23 cellular contexts compared by ENCODE assay signal in the genomic region with DNA sequence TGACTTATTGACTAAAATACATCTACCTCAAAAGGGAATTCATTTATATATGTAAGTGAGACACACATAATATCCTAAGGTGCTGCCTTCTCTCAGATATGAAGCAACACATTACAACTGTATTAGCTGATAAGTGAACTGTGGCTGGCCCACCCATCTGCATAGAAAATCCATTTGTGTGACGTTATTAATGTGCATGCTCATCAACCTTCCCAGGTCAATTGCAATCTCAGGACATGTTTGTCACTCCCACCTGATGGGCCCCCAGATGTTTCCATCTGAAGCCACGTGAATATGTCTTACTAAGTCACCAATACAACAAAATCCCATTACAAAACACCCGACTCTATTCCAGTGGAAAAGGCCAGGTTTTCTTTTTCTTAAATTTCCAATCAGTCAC.
"Had no signal": no experiment of that assay in that cellular context is flagged by ENCODE, and none has a peak within 500 bp of the region (broad histone marks: within the 10 kb centered on the region; RNA-seq: fewer than 3 reads in every experiment).

No MANE protein-coding gene starts in this region.

- H3K27ac ChIP-seq: brain microvascular endothelial cell, colonic mucosa, gastrocnemius medialis, neural progenitor cell, SJCRH30, testis, upper lobe of left lung had no signal

- DNase-seq: activated CD8-positive, alpha-beta memory T cell treated with anti-CD3 and anti-CD28 coated beads, Interleukin-2, amount 50 U/mL, for 48 hours; activated naive CD4-positive, alpha-beta T cell treated with Interleukin-2 at 50 U/mL for 16 hours; activated T-cell treated with anti-CD3 and anti-CD28 coated beads, Interleukin-2, amount 50 U/mL, for 4 hours; brain microvascular endothelial cell; colonic mucosa; gastrocnemius medialis; heart left ventricle; mesendoderm; mucosa of descending colon; SJCRH30; stimulated activated CD4-positive, alpha-beta T cell treated with anti-CD3 and anti-CD28 coated beads, Interleukin-4, amount 100 ng/mL, for 1 hour; stimulated activated naive CD4-positive, alpha-beta T cell; T-cell; T-helper 9 cell; testis; upper lobe of left lung had no signal

- H3K4me1 ChIP-seq: colonic mucosa, gastrocnemius medialis, testis had no signal

- ATAC-seq: activated T-cell treated with anti-CD3 and anti-CD28 coated beads, Interleukin-2, amount 50 U/mL, for 4 hours; esophagus mucosa; mucosa of descending colon; sciatic nerve; T-cell; WTC11 had no signal

- H3K9me3 Mint-ChIP-seq: activated T-cell treated with anti-CD3 and anti-CD28 coated beads, Interleukin-2, amount 50 U/mL, for 4 hours; activated T-helper 2 cell treated with anti-CD3 and anti-CD28 coated beads, Interferon-gamma antibody, Interleukin-2, Interleukin-4, amounts not matched to agents 10 μg/mL and 5 μg/mL and 100 μg/mL, durations not matched to agents 14 hours and 24 hours and 36 hours; central memory CD8-positive, alpha-beta T cell; neural progenitor cell; WTC11 had no signal

- H3K27ac Mint-ChIP-seq: activated T-helper 2 cell treated with anti-CD3 and anti-CD28 coated beads, Interferon-gamma antibody, Interleukin-2, Interleukin-4, amounts not matched to agents 10 μg/mL and 5 μg/mL and 100 μg/mL, durations not matched to agents 14 hours and 24 hours and 36 hours; neural progenitor cell; WTC11 had no signal

- H3K27me3 Mint-ChIP-seq: central memory CD8-positive, alpha-beta T cell; T-cell had no signal

- H3K4me3 Mint-ChIP-seq: activated T-cell treated with anti-CD3 and anti-CD28 coated beads, Interleukin-2, amount 50 U/mL, for 4 hours; central memory CD8-positive, alpha-beta T cell; neural progenitor cell; T-cell; WTC11 had no signal

- H3K4me3 ChIP-seq: colonic mucosa, gastrocnemius medialis, heart left ventricle, mucosa of descending colon, neural progenitor cell, SJCRH30, smooth muscle cell, testis, upper lobe of left lung had no signal

- H3K36me3 ChIP-seq: brain microvascular endothelial cell, colonic mucosa, gastrocnemius medialis, heart left ventricle, neural progenitor cell, SJCRH30, upper lobe of left lung had no signal

- H3K9me3 ChIP-seq: colonic mucosa, gastrocnemius medialis, heart left ventricle, mucosa of descending colon, SJCRH30, testis, upper lobe of left lung had no signal

- H3K36me3 Mint-ChIP-seq: neural progenitor cell, WTC11 had no signal

- H3K27me3 ChIP-seq: brain microvascular endothelial cell, colonic mucosa, gastrocnemius medialis, heart left ventricle, neural progenitor cell, SJCRH30, testis, upper lobe of left lung had no signal
